Comparison of ENCODE assay signal across 1 cellular context in genomic region chr16:53078247-53078646, GRCh38.
TF ChIP-seq lines count a peak whose summit lies in the region.

No MANE protein-coding gene starts in this region.

TF ChIP-seq in SK-N-SH, 30 proteins besides CTCF, POLR2A, EP300 and RAD21 (continued from another document):
- TF ChIP-seq MAX (IDR thresholded peaks at IDR 0.05; ENCODE audit: low read depth): no peak
- no peak for TF ChIP-seq RFX5 (IDR thresholded peaks at IDR 0.05; ENCODE audit: low read length)
- no peak for TF ChIP-seq ELF1 (IDR thresholded peaks at IDR 0.05)
